Comparison of ENCODE assay signal across 27 cellular contexts in genomic region chr4:8195431-8195830, GRCh38.
"Had no signal": no experiment of that assay in that cellular context is flagged by ENCODE, and none has a peak within 500 bp of the region (broad histone marks: within the 10 kb centered on the region; RNA-seq: fewer than 3 reads in every experiment).

No MANE protein-coding gene starts in this region.

- H3K4me3 Mint-ChIP-seq: activated B cell treated with CpG ODN at 0.5 μM for 24 hours; activated CD8-positive, alpha-beta T cell treated with anti-CD3 and anti-CD28 coated beads for 36 hours; activated T-cell treated with anti-CD3 and anti-CD28 coated beads, Interleukin-2, amount 50 U/mL, for 4 hours; activated T-helper 17 cell treated with anti-CD3 and anti-CD28 coated beads, Interleukin-2, amount 50 U/mL, for 72 hours; nephron; stimulated activated effector memory CD8-positive, alpha-beta T cell treated with anti-CD3 and anti-CD28 coated beads, Interleukin-12 subunit alpha, Interleukin-12 subunit beta, amount 100 ng/mL, for 72 hours; T-helper 2 cell treated with Interferon-gamma antibody and Interleukin-4, amounts not matched to agents 5 μg/mL and 100 μg/mL, for 36 hours had no signal

- DNase-seq: activated B cell treated with CpG ODN at 0.5 μM for 24 hours; activated CD4-positive, alpha-beta T cell treated with anti-CD3 and anti-CD28 coated beads, Interleukin-2, amount 50 U/mL, for 1 hour; activated CD8-positive, alpha-beta T cell treated with anti-CD3 and anti-CD28 coated beads for 36 hours; activated gamma-delta T cell treated with Interleukin-2 at 50 U/mL for 16 hours; activated naive CD4-positive, alpha-beta T cell treated with anti-CD3 and anti-CD28 coated beads, Interleukin-2, amount 50 U/mL, for 16 hours; activated T-cell treated with anti-CD3 and anti-CD28 coated beads, Interleukin-2, amount 50 U/mL, for 4 hours; amniotic stem cell; caudate nucleus; cortex of kidney; effector CD8-positive, alpha-beta T cell; erythroblast; glutamatergic neuron; ovary; sigmoid colon; small intestine; stimulated activated CD4-positive, alpha-beta T cell treated with anti-CD3 and anti-CD28 coated beads, Interleukin-4, amount 100 ng/mL, for 24 hours; T-helper 1 cell had no signal

- H3K4me3 ChIP-seq: gastrocnemius medialis, left lung, lung, ovary, sigmoid colon, upper lobe of left lung had no signal

- H3K9me3 ChIP-seq: gastrocnemius medialis, left lung, neutrophil, ovary, sigmoid colon, upper lobe of left lung had no signal

- H3K27me3 ChIP-seq: gastrocnemius medialis, ovary, sigmoid colon, upper lobe of left lung had no signal

- H3K27ac ChIP-seq: neutrophil, ovary, sigmoid colon, upper lobe of left lung had no signal

- H3K9me3 Mint-ChIP-seq: activated B cell treated with CpG ODN at 0.5 μM for 24 hours; activated CD8-positive, alpha-beta T cell treated with anti-CD3 and anti-CD28 coated beads for 36 hours; activated T-cell treated with anti-CD3 and anti-CD28 coated beads, Interleukin-2, amount 50 U/mL, for 4 hours; activated T-helper 17 cell treated with anti-CD3 and anti-CD28 coated beads, Interleukin-2, amount 50 U/mL, for 72 hours; nephron; stimulated activated effector memory CD8-positive, alpha-beta T cell treated with anti-CD3 and anti-CD28 coated beads, Interleukin-12 subunit alpha, Interleukin-12 subunit beta, amount 100 ng/mL, for 72 hours; T-helper 2 cell treated with Interferon-gamma antibody and Interleukin-4, amounts not matched to agents 5 μg/mL and 100 μg/mL, for 36 hours had no signal

- H3K36me3 ChIP-seq: gastrocnemius medialis, left lung, neutrophil, ovary, sigmoid colon, upper lobe of left lung had no signal

- H3K36me3 Mint-ChIP-seq: stimulated activated effector memory CD8-positive, alpha-beta T cell treated with anti-CD3 and anti-CD28 coated beads, Interleukin-12 subunit alpha, Interleukin-12 subunit beta, amount 100 ng/mL, for 72 hours had no signal

- H3K27ac Mint-ChIP-seq: activated CD8-positive, alpha-beta T cell treated with anti-CD3 and anti-CD28 coated beads for 36 hours; progenitor cell of endocrine pancreas; T-helper 2 cell treated with Interferon-gamma antibody and Interleukin-4, amounts not matched to agents 5 μg/mL and 100 μg/mL, for 36 hours had no signal

- H3K27me3 Mint-ChIP-seq: activated B cell treated with CpG ODN at 0.5 μM for 24 hours; activated CD8-positive, alpha-beta T cell treated with anti-CD3 and anti-CD28 coated beads for 36 hours; activated T-helper 17 cell treated with anti-CD3 and anti-CD28 coated beads, Interleukin-2, amount 50 U/mL, for 72 hours; progenitor cell of endocrine pancreas had no signal

- ATAC-seq: activated CD8-positive, alpha-beta T cell treated with anti-CD3 and anti-CD28 coated beads for 36 hours; activated T-cell treated with anti-CD3 and anti-CD28 coated beads, Interleukin-2, amount 50 U/mL, for 4 hours; activated T-helper 17 cell treated with anti-CD3 and anti-CD28 coated beads, Interleukin-2, amount 50 U/mL, for 72 hours; left lung; stimulated activated effector memory CD8-positive, alpha-beta T cell treated with anti-CD3 and anti-CD28 coated beads, Interleukin-12 subunit alpha, Interleukin-12 subunit beta, amount 100 ng/mL, for 72 hours had no signal
